Comparison of ENCODE assay signal across 8 cellular contexts in genomic region chr13:57629821-57630235, GRCh38. TPM values are rescaled to one million over a fixed set of nuclear protein-coding genes. Genes with fewer than 3 reads are reported as not detected.
DNase-seq lines count a peak whose midpoint lies in the region; ATAC-seq and TF ChIP-seq lines count a peak whose summit lies in the region.

No MANE protein-coding gene starts in this region.

- WGBS in mesenchymal stem cell: under 1% methylated on average over 26 of the region's 34 CpGs
- WGBS in stomach, 5 donors: 4 to 7% (median 6%) methylated on average over 18 to 34 of the region's 34 CpGs

- H3K4me1 ChIP-seq in mesenchymal stem cell (ENCODE audit: control insufficient read depth, insufficient read depth, low read depth, low read length): peaks cover 16% of the 10 kb centered on the region
- H3K4me1 ChIP-seq in stomach: peaks cover 7 to 62% (median 36%) of the 10 kb centered on the region in 4 donors

- no peak overlapping the region for H3K9ac ChIP-seq in mesenchymal stem cell (ENCODE audit: low read length)

- intact Hi-C loops in stomach (cut with DNase I; ENCODE audit: low total_unique reads): no loop called here

- H2BK5ac ChIP-seq in mesenchymal stem cell (ENCODE audit: low read depth, low read length, poor library complexity, severe bottlenecking): no peak overlapping the region

- H2BK12ac ChIP-seq in mesenchymal stem cell (ENCODE audit: low read length in 2 of 2): no peak overlapping the region

- no peak overlapping the region for H3K18ac ChIP-seq in mesenchymal stem cell (ENCODE audit: low read depth in 1 of 2, low read length in 2 of 2)

- TF ChIP-seq CTCF in epithelial cell of esophagus (IDR thresholded peaks at IDR 0.05; ENCODE audit: insufficient read depth, low read depth, low read length, missing control alignments) (no peak), stomach (IDR thresholded peaks at IDR 0.05) (no peak)

- peak overlapping the region; percentile 91 for H3K4me2 ChIP-seq in mesenchymal stem cell (ENCODE audit: low read length, poor library complexity, severe bottlenecking)

- peak in 1 of 4 donors; percentile 11 for TF ChIP-seq POLR2A in stomach (IDR thresholded peaks at IDR 0.05)

- H3K14ac ChIP-seq in mesenchymal stem cell (ENCODE audit: low read length in 2 of 2): no peak overlapping the region

- DNase-seq in Daoy (ENCODE audit: low read depth): peak; percentile 61
- DNase-seq in HuH-7 (ENCODE audit: low spot score): peak; percentile 88
- peak; percentile 46 for DNase-seq in activated CD4-positive, CD25-positive, alpha-beta regulatory T cell treated with anti-CD3 and anti-CD28 coated beads, Interleukin-2, amount 50 U/mL, for 72 hours
- DNase-seq in epithelial cell of esophagus (ENCODE audit: low read depth): peak; percentile 46
- DNase-seq in mesenchymal stem cell: peak; percentile 97
- peak; percentile 67 for DNase-seq in stomach
- DNase-seq in SIG-M5 treated with dmso at 0.1 percent for 504 hours (lab: John Stamatoyannopoulos, UW; ENCODE audit: unreplicated experiment): no peak

- H3K4me3 ChIP-seq in epithelial cell of esophagus (ENCODE audit: low read length) (peak overlapping the region; percentile 11), mesenchymal stem cell (ENCODE audit: insufficient read depth in 1 of 2, low read depth in 1 of 2, low read length in 2 of 2) (peak overlapping the region; percentile 63 to 83), stomach (peak overlapping the region; percentile 44 to 58 (median 52))

- H3K36me3 ChIP-seq in mesenchymal stem cell (ENCODE audit: control insufficient read depth in 1 of 2, insufficient read depth in 2 of 2, low read depth in 1 of 2, low read length in 2 of 2) (peaks cover 0 to 8% of the 10 kb centered on the region in 2 experiments), stomach (no peaks in the 10 kb centered on the region)

- H2BK120ac ChIP-seq in mesenchymal stem cell (ENCODE audit: low read depth, low read length): no peak overlapping the region

- TF ChIP-seq EP300 in stomach (IDR thresholded peaks at IDR 0.05): no peak

- no peak overlapping the region for H2AK5ac ChIP-seq in mesenchymal stem cell (ENCODE audit: low read length, severe bottlenecking)

- no peak overlapping the region for H4K91ac ChIP-seq in mesenchymal stem cell (ENCODE audit: low read length)

- H3K79me1 ChIP-seq in mesenchymal stem cell (replicated peaks; ENCODE audit: low read length, poor library complexity, severe bottlenecking): no peaks in the 10 kb centered on the region

- H3K27me3 ChIP-seq in mesenchymal stem cell (ENCODE audit: control insufficient read depth in 1 of 2, insufficient read depth in 1 of 2, low read length in 2 of 2) (peaks cover 39 to 66% of the 10 kb centered on the region in 2 experiments), stomach (peaks cover 4 to 86% (median 69%) of the 10 kb centered on the region in 3 donors)

- H2BK15ac ChIP-seq in mesenchymal stem cell (ENCODE audit: low read depth, poor library complexity, severe bottlenecking): no peak overlapping the region

- H4K8ac ChIP-seq in mesenchymal stem cell (ENCODE audit: low read length): no peak overlapping the region

- H2AFZ ChIP-seq in mesenchymal stem cell (ENCODE audit: low read depth, low read length): no peak overlapping the region

- H3K27ac ChIP-seq in mesenchymal stem cell (ENCODE audit: low read length, poor library complexity, severe bottlenecking): no peak overlapping the region
- H3K27ac ChIP-seq in stomach: peak overlapping the region in 2 of 5 donors; percentile 68 to 75

- H3K9me3 ChIP-seq in mesenchymal stem cell (ENCODE audit: control insufficient read depth, low read length) (no peaks in the 10 kb centered on the region), stomach (peaks cover 0 to 26% (median 10%) of the 10 kb centered on the region in 4 donors)

- no peak for ATAC-seq in GM19023 (IDR thresholded peaks at IDR 0.05; ENCODE audit: unreplicated experiment)

- no peak overlapping the region for H3K4ac ChIP-seq in mesenchymal stem cell (ENCODE audit: low read depth in 1 of 2, low read length in 2 of 2)

- no peak overlapping the region for H3K23ac ChIP-seq in mesenchymal stem cell (ENCODE audit: low read length in 2 of 2)

RNA-seq across cellular contexts. Expression of gene PCDH17, which starts 1.7 kb away (rescaled TPM):
- total RNA-seq in Daoy (2014; rRNA removed; shearing (Covaris generic)): under 0.01 TPM in 1 of 2 replicates, not detected in the other
- polyA plus RNA-seq in mesenchymal stem cell (2013, experiment 1 of 2): 4.6 TPM
- polyA plus RNA-seq in mesenchymal stem cell (2013, experiment 2 of 2): 4.4 TPM
- 10 to 100 TPM in 1 of 5 donors, 1 to 10 TPM in 3, under 1 TPM in 1; 0.89 to 14.0 (median 7.1) TPM for total RNA-seq in stomach
- polyA plus RNA-seq in stomach: under 1 TPM; 0.35 to 0.76 (median 0.62) TPM

Comparison
In these comparisons a context has a peak if more than half of its experiments do, and no peak if none do; other contexts are left out.
1. H3K4me3 ChIP-seq: peak in every context shown above with its lines; median percentile 73 in mesenchymal stem cell; 52 in stomach; 11 in epithelial cell of esophagus.